In the genomic region with DNA sequence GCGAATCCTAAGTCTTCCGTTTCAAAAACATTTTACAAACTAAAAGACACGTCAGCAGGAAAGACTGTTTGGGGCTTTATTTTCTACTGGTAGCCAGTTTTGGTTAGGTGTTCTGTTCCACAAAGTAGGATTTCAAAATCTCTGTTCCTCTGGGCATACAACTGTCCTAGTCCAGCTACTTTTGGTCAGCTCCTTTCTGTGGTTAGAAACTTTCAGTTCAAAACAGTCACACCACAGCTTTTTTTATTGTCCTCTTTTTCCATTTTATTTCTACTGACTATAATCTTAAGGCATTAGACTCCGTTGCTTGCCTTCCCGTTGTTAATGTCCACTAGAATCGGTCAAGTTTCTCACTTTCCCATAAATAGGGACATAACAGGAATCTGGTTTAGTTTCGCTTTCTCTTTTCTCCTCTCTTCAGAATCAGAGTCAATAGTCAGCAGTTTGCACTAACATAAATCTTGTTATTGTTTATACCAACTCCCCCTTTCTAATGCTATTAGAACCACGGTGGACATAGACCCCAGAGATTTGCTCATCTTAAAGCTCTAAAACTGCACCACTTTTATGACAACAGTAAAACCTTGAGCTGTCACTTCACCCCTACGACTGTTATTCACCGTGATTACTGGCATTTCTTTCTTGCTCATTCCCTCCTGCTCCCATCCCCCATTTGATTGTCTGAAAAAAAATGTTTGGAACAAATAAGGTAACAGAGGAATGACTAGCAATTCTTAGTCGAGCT, we compare ENCODE assay signal across 8 cellular contexts. TPM values are rescaled to one million over a fixed set of nuclear protein-coding genes. Genes with fewer than 3 reads are reported as not detected.
DNase-seq lines count a peak whose midpoint lies in the region; ATAC-seq lines count a peak whose summit lies in the region.

No MANE protein-coding gene starts in this region.

- H3K27me3 Mint-ChIP-seq in activated CD8-positive, alpha-beta memory T cell treated with anti-CD3 and anti-CD28 coated beads, Interleukin-2, amount 10 ng/mL, durations not matched to agents 7 days and 5 days: no peaks in the 10 kb centered on the region
- no peaks in the 10 kb centered on the region for H3K27me3 Mint-ChIP-seq in activated T-helper 2 cell treated with anti-CD3 and anti-CD28 coated beads, Interferon-gamma antibody, Interleukin-2, Interleukin-4, amounts not matched to agents 10 μg/mL and 5 μg/mL and 100 μg/mL, durations not matched to agents 14 hours and 24 hours and 36 hours (ENCODE audit: low read depth)

- H3K27ac ChIP-seq in stomach smooth muscle (ENCODE audit: low read length): peak overlapping the region; percentile 62

- intact Hi-C loops in activated T-helper 2 cell treated with anti-CD3 and anti-CD28 coated beads, Interferon-gamma antibody, Interleukin-2, Interleukin-4, amounts not matched to agents 10 μg/mL and 5 μg/mL and 100 μg/mL, durations not matched to agents 14 hours and 24 hours and 36 hours (cut with micrococcal nuclease): no loop called here

- peak overlapping the region; percentile 78 to 84 for H3K9ac ChIP-seq in stomach smooth muscle (ENCODE audit: low read length in 2 of 2)

- no peaks in the 10 kb centered on the region for H3K27me3 ChIP-seq in stomach smooth muscle (ENCODE audit: control insufficient read depth in 1 of 2, insufficient read depth in 2 of 2, low read length in 2 of 2)

- no peaks in the 10 kb centered on the region for H3K36me3 ChIP-seq in stomach smooth muscle (ENCODE audit: control insufficient read depth in 2 of 2, insufficient read depth in 2 of 2, low read length in 2 of 2)

- CTCF ChIA-PET in activated CD8-positive, alpha-beta memory T cell treated with anti-CD3 and anti-CD28 coated beads, Interleukin-2, amount 10 ng/mL, durations not matched to agents 7 days and 5 days (lab: Charles Lee): no interaction called here

- H3K4me3 Mint-ChIP-seq in activated CD8-positive, alpha-beta memory T cell treated with anti-CD3 and anti-CD28 coated beads, Interleukin-2, amount 10 ng/mL, durations not matched to agents 7 days and 5 days: peak overlapping the region; percentile 63
- peak overlapping the region; percentile 70 for H3K4me3 Mint-ChIP-seq in activated T-helper 2 cell treated with anti-CD3 and anti-CD28 coated beads, Interferon-gamma antibody, Interleukin-2, Interleukin-4, amounts not matched to agents 10 μg/mL and 5 μg/mL and 100 μg/mL, durations not matched to agents 14 hours and 24 hours and 36 hours (ENCODE audit: low read depth)

- no peaks in the 10 kb centered on the region for H3K36me3 Mint-ChIP-seq in activated CD8-positive, alpha-beta memory T cell treated with anti-CD3 and anti-CD28 coated beads, Interleukin-2, amount 10 ng/mL, durations not matched to agents 7 days and 5 days
- no peaks in the 10 kb centered on the region for H3K36me3 Mint-ChIP-seq in activated T-helper 2 cell treated with anti-CD3 and anti-CD28 coated beads, Interferon-gamma antibody, Interleukin-2, Interleukin-4, amounts not matched to agents 10 μg/mL and 5 μg/mL and 100 μg/mL, durations not matched to agents 14 hours and 24 hours and 36 hours (ENCODE audit: low read depth)

- no peak overlapping the region for H3K27ac Mint-ChIP-seq in activated CD8-positive, alpha-beta memory T cell treated with anti-CD3 and anti-CD28 coated beads, Interleukin-2, amount 10 ng/mL, durations not matched to agents 7 days and 5 days
- no peak overlapping the region for H3K27ac Mint-ChIP-seq in activated T-helper 2 cell treated with anti-CD3 and anti-CD28 coated beads, Interferon-gamma antibody, Interleukin-2, Interleukin-4, amounts not matched to agents 10 μg/mL and 5 μg/mL and 100 μg/mL, durations not matched to agents 14 hours and 24 hours and 36 hours

- peak overlapping the region; percentile 70 to 74 for H3K4me3 ChIP-seq in stomach smooth muscle (ENCODE audit: low read length in 2 of 2)

- H3K4me1 ChIP-seq in stomach smooth muscle (ENCODE audit: control insufficient read depth, insufficient read depth, low read length): peaks cover 2% of the 10 kb centered on the region

- peaks cover 2% of the 10 kb centered on the region for H3K9me3 Mint-ChIP-seq in activated CD8-positive, alpha-beta memory T cell treated with anti-CD3 and anti-CD28 coated beads, Interleukin-2, amount 10 ng/mL, durations not matched to agents 7 days and 5 days (ENCODE audit: low read depth)
- H3K9me3 Mint-ChIP-seq in activated T-helper 2 cell treated with anti-CD3 and anti-CD28 coated beads, Interferon-gamma antibody, Interleukin-2, Interleukin-4, amounts not matched to agents 10 μg/mL and 5 μg/mL and 100 μg/mL, durations not matched to agents 14 hours and 24 hours and 36 hours: peaks cover 3% of the 10 kb centered on the region

- no peaks in the 10 kb centered on the region for H3K9me3 ChIP-seq in stomach smooth muscle (ENCODE audit: control insufficient read depth in 2 of 2, low read length in 2 of 2)

- peaks cover 5% of the 10 kb centered on the region for H3K4me1 Mint-ChIP-seq in activated CD8-positive, alpha-beta memory T cell treated with anti-CD3 and anti-CD28 coated beads, Interleukin-2, amount 10 ng/mL, durations not matched to agents 7 days and 5 days
- peaks cover 7% of the 10 kb centered on the region for H3K4me1 Mint-ChIP-seq in activated T-helper 2 cell treated with anti-CD3 and anti-CD28 coated beads, Interferon-gamma antibody, Interleukin-2, Interleukin-4, amounts not matched to agents 10 μg/mL and 5 μg/mL and 100 μg/mL, durations not matched to agents 14 hours and 24 hours and 36 hours (ENCODE audit: low read depth)

- no peak for ATAC-seq in activated CD8-positive, alpha-beta memory T cell treated with anti-CD3 and anti-CD28 coated beads, Interleukin-2, amount 10 ng/mL, durations not matched to agents 7 days and 5 days

- DNase-seq in activated CD8-positive, alpha-beta memory T cell treated with anti-CD3 and anti-CD28 coated beads, Interleukin-2, amount 10 ng/mL, durations not matched to agents 7 days and 5 days: no peak
- DNase-seq in activated CD8-positive, alpha-beta memory T cell treated with anti-CD3 and anti-CD28 coated beads, Interleukin-2, amount 50 U/mL, for 48 hours: no peak
- DNase-seq in activated T-helper 2 cell treated with anti-CD3 and anti-CD28 coated beads, Interferon-gamma antibody, Interleukin-2, Interleukin-4, amounts not matched to agents 10 μg/mL and 5 μg/mL and 100 μg/mL, durations not matched to agents 14 hours and 24 hours and 36 hours (ENCODE audit: low spot score): no peak
- DNase-seq in iris pigment epithelial cell (ENCODE audit: low read depth) (peak; percentile 28), 8988T (no peak), NCI-H69 (lab: John Stamatoyannopoulos, UW) (no peak)
- DNase-seq in stimulated activated CD4-positive, alpha-beta T cell treated with anti-CD3 and anti-CD28 coated beads, Interleukin-4, amount 100 ng/mL, for 24 hours: no peak

RNA-seq across cellular contexts. Expression of a gene that starts 41.5 kb away (rescaled TPM):
- total RNA-seq in activated CD8-positive, alpha-beta memory T cell treated with anti-CD3 and anti-CD28 coated beads, Interleukin-2, amount 10 ng/mL, durations not matched to agents 7 days and 5 days: not detected
- not detected in 2 replicates for total RNA-seq in activated T-helper 2 cell treated with anti-CD3 and anti-CD28 coated beads, Interferon-gamma antibody, Interleukin-2, Interleukin-4, amounts not matched to agents 10 μg/mL and 5 μg/mL and 100 μg/mL, durations not matched to agents 14 hours and 24 hours and 36 hours
